In the genomic region with DNA sequence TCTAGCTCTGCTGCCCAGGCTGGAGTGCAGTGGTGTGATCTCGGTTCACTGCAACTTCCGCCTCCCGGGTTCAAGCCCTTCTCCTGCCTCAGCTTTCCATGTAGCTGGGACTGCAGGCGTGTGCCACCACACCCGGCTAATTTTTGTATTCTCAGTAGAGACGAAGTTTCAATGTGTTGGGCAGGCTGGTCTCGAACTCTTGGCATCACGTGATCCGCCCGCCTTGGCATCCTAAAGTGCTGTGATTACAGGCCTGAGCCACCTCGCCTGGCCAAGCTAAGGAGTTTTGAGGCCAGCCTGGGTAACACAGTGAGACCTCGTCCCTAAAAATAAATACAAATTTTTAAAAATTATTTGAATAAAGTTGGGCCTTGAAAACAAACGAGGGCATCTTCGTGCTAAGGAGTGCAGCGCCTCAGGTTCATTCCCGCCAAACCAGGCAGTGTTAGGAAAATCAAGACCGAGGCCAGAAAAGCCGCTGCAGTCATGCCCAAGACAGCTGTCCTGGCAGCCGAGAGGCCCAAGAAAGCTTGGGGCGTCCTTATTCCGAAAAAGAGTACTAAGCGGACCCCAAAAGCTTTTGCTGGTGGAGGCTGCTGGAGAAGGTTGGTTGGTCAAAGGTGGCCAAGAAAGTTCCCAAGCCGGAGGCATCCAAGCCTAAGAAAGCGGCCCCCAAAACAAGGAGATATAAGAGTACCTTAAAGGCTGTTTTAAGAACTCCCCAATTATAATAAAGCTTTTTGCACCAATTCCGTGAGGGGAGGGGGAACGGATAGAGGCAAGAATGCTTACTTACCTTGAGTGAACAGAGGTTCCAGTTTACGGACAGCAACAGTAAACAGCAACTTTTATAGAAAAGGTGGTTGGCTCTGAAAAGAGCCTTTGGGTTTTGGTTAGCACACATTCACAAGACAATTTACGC, we compare ENCODE assay signal across 8 cellular contexts.
DNase-seq lines count a peak whose midpoint lies in the region; ATAC-seq, FAIRE-seq and TF ChIP-seq lines count a peak whose summit lies in the region.

No MANE protein-coding gene starts in this region.

- H3K9me3 Mint-ChIP-seq in CD4-positive, CD25-positive, alpha-beta regulatory T cell, result no peaks in the 10 kb centered on the region
- H3K9me3 Mint-ChIP-seq in IgD-negative memory B cell (no peaks in the 10 kb centered on the region), glutamatergic neuron (ENCODE audit: unreplicated experiment) (peaks cover 12% of the 10 kb centered on the region)

- H3K9ac ChIP-seq in skeletal muscle tissue (ENCODE audit: low read depth in 1 of 3, low read length in 3 of 3), result peak overlapping the region in 2 of 3 donors; percentile 69 to 74

- no peak for ATAC-seq in CD4-positive, CD25-positive, alpha-beta regulatory T cell (ENCODE audit: low read depth in 2 of 2)

- peaks cover 20 to 52% (median 27%) of the 10 kb centered on the region in 4 donors for H3K4me1 Mint-ChIP-seq in CD4-positive, CD25-positive, alpha-beta regulatory T cell
- peaks cover 18 to 32% (median 20%) of the 10 kb centered on the region in 3 donors for H3K4me1 Mint-ChIP-seq in IgD-negative memory B cell
- H3K4me1 Mint-ChIP-seq in glutamatergic neuron (ENCODE audit: low read depth, unreplicated experiment), result peaks cover 6% of the 10 kb centered on the region

- TF ChIP-seq CTCF in glutamatergic neuron (IDR thresholded peaks at IDR 0.05; ENCODE audit: partially characterized antibody, unreplicated experiment), result no peak

- H3K9me3 ChIP-seq in CD4-positive, CD25-positive, alpha-beta regulatory T cell (ENCODE audit: control insufficient read depth in 2 of 2, low read length in 2 of 2), result no peaks in the 10 kb centered on the region
- H3K9me3 ChIP-seq in skeletal muscle tissue (ENCODE audit: control insufficient read depth in 3 of 3, low read length in 3 of 3), result peaks cover 0 to 3% (median 0%) of the 10 kb centered on the region in 3 donors

- peak in 2 of 3 donors; percentile 40 to 74 for DNase-seq in CD4-positive, CD25-positive, alpha-beta regulatory T cell
- peak; percentile 46 for DNase-seq in activated T-cell treated with anti-CD3 and anti-CD28 coated beads, Interleukin-2, amount 50 U/mL, for 1 hour
- DNase-seq in glutamatergic neuron (no peak), NCI-H226 (no peak), urothelium cell line (ENCODE audit: low spot score) (no peak), SKM-1 (lab: John Stamatoyannopoulos, UW; ENCODE audit: unreplicated experiment) (no peak)

- no peak for FAIRE-seq in urothelium cell line (lab: Jason Lieb, UNC)

- no peaks in the 10 kb centered on the region for H3K27me3 Mint-ChIP-seq in CD4-positive, CD25-positive, alpha-beta regulatory T cell
- H3K27me3 Mint-ChIP-seq in IgD-negative memory B cell (no peaks in the 10 kb centered on the region), glutamatergic neuron (ENCODE audit: unreplicated experiment) (peaks cover 4% of the 10 kb centered on the region)

- H3K27me3 ChIP-seq in CD4-positive, CD25-positive, alpha-beta regulatory T cell (ENCODE audit: control insufficient read depth, insufficient read depth, low read length), result no peaks in the 10 kb centered on the region
- peaks cover 48 to 82% (median 68%) of the 10 kb centered on the region in 3 donors for H3K27me3 ChIP-seq in skeletal muscle tissue (ENCODE audit: control insufficient read depth in 3 of 3, insufficient read depth in 3 of 3, low read length in 3 of 3)

- peak overlapping the region; percentile 97 to 99 (median 99) for H3K27ac Mint-ChIP-seq in CD4-positive, CD25-positive, alpha-beta regulatory T cell
- H3K27ac Mint-ChIP-seq in IgD-negative memory B cell (peak overlapping the region; percentile 96 to 99 (median 99)), glutamatergic neuron (ENCODE audit: unreplicated experiment) (peak overlapping the region; percentile 28)

- peaks cover 34% of the 10 kb centered on the region for H3K4me1 ChIP-seq in CD4-positive, CD25-positive, alpha-beta regulatory T cell (ENCODE audit: control insufficient read depth, insufficient read depth, low read length, poor library complexity, severe bottlenecking)
- peaks cover 3 to 10% (median 3%) of the 10 kb centered on the region in 3 donors for H3K4me1 ChIP-seq in skeletal muscle tissue (ENCODE audit: control insufficient read depth in 3 of 3, insufficient read depth in 3 of 3, low read length in 3 of 3)

- H3K4me3 Mint-ChIP-seq in CD4-positive, CD25-positive, alpha-beta regulatory T cell, result peak overlapping the region; percentile 93 to 99 (median 97)
- H3K4me3 Mint-ChIP-seq in IgD-negative memory B cell (peak overlapping the region; percentile 96 to 99 (median 96)), glutamatergic neuron (ENCODE audit: unreplicated experiment) (peak overlapping the region; percentile 96)

- H3K27ac ChIP-seq in CD4-positive, CD25-positive, alpha-beta regulatory T cell (ENCODE audit: insufficient read depth, low read length, poor library complexity, severe bottlenecking), result peak overlapping the region; percentile 90
- H3K27ac ChIP-seq in skeletal muscle tissue (ENCODE audit: low read depth, low read length), result peak overlapping the region; percentile 28

- no peaks in the 10 kb centered on the region for H3K36me3 ChIP-seq in CD4-positive, CD25-positive, alpha-beta regulatory T cell (ENCODE audit: control insufficient read depth, insufficient read depth, low read length)
- H3K36me3 ChIP-seq in skeletal muscle tissue (ENCODE audit: control insufficient read depth in 3 of 3, insufficient read depth in 3 of 3, low read length in 3 of 3), result no peaks in the 10 kb centered on the region

- H3K36me3 Mint-ChIP-seq in CD4-positive, CD25-positive, alpha-beta regulatory T cell, result no peaks in the 10 kb centered on the region
- no peaks in the 10 kb centered on the region for H3K36me3 Mint-ChIP-seq in IgD-negative memory B cell
- H3K36me3 Mint-ChIP-seq in glutamatergic neuron (ENCODE audit: unreplicated experiment), result no peaks in the 10 kb centered on the region

- H3K4me3 ChIP-seq in CD4-positive, CD25-positive, alpha-beta regulatory T cell (ENCODE audit: low read depth, low read length), result peak overlapping the region; percentile 99
- peak overlapping the region in 2 of 3 donors; percentile 67 to 78 for H3K4me3 ChIP-seq in skeletal muscle tissue (ENCODE audit: low read length in 3 of 3)

Comparison
In these comparisons a context has a peak if more than half of its experiments do, and no peak if none do; other contexts are left out.
1. DNase-seq: peak in CD4-positive, CD25-positive, alpha-beta regulatory T cell (2 of 3) and activated T-cell treated with anti-CD3 and anti-CD28 coated beads, Interleukin-2, amount 50 U/mL, for 1 hour (single experiment); none in glutamatergic neuron (single experiment), NCI-H226 (single experiment), urothelium cell line (single experiment) and SKM-1 (single experiment).
2. H3K27ac Mint-ChIP-seq: peak in every context shown above with its lines; median percentile 99 in CD4-positive, CD25-positive, alpha-beta regulatory T cell; 99 in IgD-negative memory B cell; 28 in glutamatergic neuron.
3. Peak in every context shown above with its lines, with median percentiles within 50 percentile points of each other: H3K4me3 Mint-ChIP-seq.